Comparison of ENCODE assay signal across 17 cellular contexts in genomic region chr12:132513458-132514135, GRCh38. TPM values are rescaled to one million over a fixed set of nuclear protein-coding genes. Genes with fewer than 3 reads are reported as not detected.
DNase-seq lines count a peak whose midpoint lies in the region; ATAC-seq and TF ChIP-seq lines count a peak whose summit lies in the region.
"Had no signal": no experiment of that assay in that cellular context is flagged by ENCODE, and none has a peak within 500 bp of the region (broad histone marks: within the 10 kb centered on the region; RNA-seq: fewer than 3 reads in every experiment).

No MANE protein-coding gene starts in this region.

- H3K18ac ChIP-seq in H9 (ENCODE audit: insufficient read length, low read depth, low read length) (no peak overlapping the region), mesenchymal stem cell (ENCODE audit: low read depth in 1 of 2, low read length in 2 of 2) (no peak overlapping the region)

- H3K56ac ChIP-seq in H9 (ENCODE audit: insufficient read length, low read depth, low read length): no peak overlapping the region

- H2BK12ac ChIP-seq in H9 (ENCODE audit: insufficient read length, low read depth, low read length) (no peak overlapping the region), mesenchymal stem cell (ENCODE audit: low read length in 2 of 2) (no peak overlapping the region)

- no peak overlapping the region for H3K4me3 Mint-ChIP-seq in H9
- no peak overlapping the region for H3K4me3 Mint-ChIP-seq in central memory CD8-positive, alpha-beta T cell
- H3K4me3 Mint-ChIP-seq: CD14-positive monocyte had no signal

- H4K8ac ChIP-seq in H9 (replicated peaks; ENCODE audit: insufficient read length, low read depth, low read length) (no peak overlapping the region), mesenchymal stem cell (ENCODE audit: low read length) (no peak overlapping the region)

- H3K27me3 ChIP-seq in H9 (ENCODE audit: insufficient read depth, low read length) (peaks cover 3% of the 10 kb centered on the region; the same call in 1 of the 2 replicates), mesenchymal stem cell (ENCODE audit: control insufficient read depth in 1 of 2, insufficient read depth in 1 of 2, low read length in 2 of 2) (no peaks in the 10 kb centered on the region), uterus (no peaks in the 10 kb centered on the region)

- peaks cover 29% of the 10 kb centered on the region for H3K27me3 Mint-ChIP-seq in H9 (ENCODE audit: low read depth)
- H3K27me3 Mint-ChIP-seq in central memory CD8-positive, alpha-beta T cell: no peaks in the 10 kb centered on the region

- H3K14ac ChIP-seq in H9 (ENCODE audit: insufficient read depth, low read length) (peak overlapping the region; percentile 34; the same call in 1 of the 2 replicates), mesenchymal stem cell (ENCODE audit: low read length in 2 of 2) (no peak overlapping the region)

- H4K91ac ChIP-seq in H9 (ENCODE audit: insufficient read length, low read depth, low read length): no peak overlapping the region
- no peak overlapping the region for H4K91ac ChIP-seq in mesenchymal stem cell (ENCODE audit: low read length)

- H3K27ac ChIP-seq in H9 (ENCODE audit: insufficient read length, low read depth, low read length): no peak overlapping the region
- H3K27ac ChIP-seq in mesenchymal stem cell (ENCODE audit: low read length, poor library complexity, severe bottlenecking): no peak overlapping the region
- peak overlapping the region; percentile 50 for H3K27ac ChIP-seq in substantia nigra (ENCODE audit: low read depth, low read length, poor library complexity, severe bottlenecking)
- no peak overlapping the region for H3K27ac ChIP-seq in uterus

- H3K79me2 ChIP-seq in H9 (ENCODE audit: insufficient read depth, low read length): no peaks in the 10 kb centered on the region; the same call in 1 of the 2 replicates

- H3K27ac Mint-ChIP-seq in H9: peak overlapping the region in 2 of 3 experiments; percentile 39 to 55; a peak in 1 of 7 replicates
- peak overlapping the region; percentile 62 for H3K27ac Mint-ChIP-seq in central memory CD8-positive, alpha-beta T cell (ENCODE audit: low read depth)

- H3K23me2 ChIP-seq in H9 (ENCODE audit: insufficient read length, low read depth, low read length, poor library complexity, severe bottlenecking): no peaks in the 10 kb centered on the region

- H3K4me1 ChIP-seq in H9 (ENCODE audit: insufficient read depth, low read length) (no peaks in the 10 kb centered on the region), mesenchymal stem cell (ENCODE audit: control insufficient read depth, insufficient read depth, low read depth, low read length) (peaks cover 38% of the 10 kb centered on the region), uterus (no peaks in the 10 kb centered on the region)

- H2BK15ac ChIP-seq in H9 (ENCODE audit: low read depth, low read length) (no peak overlapping the region), mesenchymal stem cell (ENCODE audit: low read depth, poor library complexity, severe bottlenecking) (no peak overlapping the region)

- H3K9me3 ChIP-seq in H9 (ENCODE audit: control insufficient read depth, low read depth, low read length) (peaks cover 6% of the 10 kb centered on the region), mesenchymal stem cell (ENCODE audit: control insufficient read depth, low read length) (no peaks in the 10 kb centered on the region), uterus (peaks cover 0 to 8% of the 10 kb centered on the region in 2 donors)
- H3K9me3 ChIP-seq: Caco-2 had no signal

- H3K36me3 ChIP-seq in mesenchymal stem cell (ENCODE audit: control insufficient read depth in 1 of 2, insufficient read depth in 2 of 2, low read depth in 1 of 2, low read length in 2 of 2) (peaks cover 12 to 69% of the 10 kb centered on the region in 2 experiments), uterus (no peaks in the 10 kb centered on the region)

- no peaks in the 10 kb centered on the region; a peak in 1 of 4 replicates for H3K4me1 Mint-ChIP-seq in H9
- H3K4me1 Mint-ChIP-seq in central memory CD8-positive, alpha-beta T cell: peaks cover 13% of the 10 kb centered on the region

- H2BK20ac ChIP-seq in H9 (ENCODE audit: low read depth, low read length, poor library complexity, severe bottlenecking): no peak overlapping the region

- no peak for ATAC-seq in central memory CD8-positive, alpha-beta T cell (replicated peaks; ENCODE audit: extremely low read depth, poor library complexity, severe bottlenecking)

- no peak overlapping the region for H2BK120ac ChIP-seq in H9 (ENCODE audit: low read depth, low read length, poor library complexity, severe bottlenecking)
- H2BK120ac ChIP-seq in mesenchymal stem cell (ENCODE audit: low read depth, low read length): no peak overlapping the region

- H3K4me3 ChIP-seq in mesenchymal stem cell (ENCODE audit: insufficient read depth in 1 of 2, low read depth in 1 of 2, low read length in 2 of 2) (no peak overlapping the region), uterus (no peak overlapping the region), lower leg skin (ENCODE audit: low read depth, poor library complexity, severe bottlenecking) (no peak overlapping the region)

- H3T11ph ChIP-seq in H9 (ENCODE audit: low read length): no peak overlapping the region

- no peak overlapping the region for H2AK5ac ChIP-seq in H9 (ENCODE audit: insufficient read length, low read length)
- H2AK5ac ChIP-seq in mesenchymal stem cell (ENCODE audit: low read length, severe bottlenecking): no peak overlapping the region

- no peak overlapping the region for H3K4ac ChIP-seq in H9 (ENCODE audit: low read depth, low read length)
- no peak overlapping the region for H3K4ac ChIP-seq in mesenchymal stem cell (ENCODE audit: low read depth in 1 of 2, low read length in 2 of 2)

- no peak overlapping the region for H2AFZ ChIP-seq in H9 (ENCODE audit: low read length)
- H2AFZ ChIP-seq in mesenchymal stem cell (ENCODE audit: low read depth, low read length): no peak overlapping the region

- peaks cover 7 to 13% (median 12%) of the 10 kb centered on the region in 3 experiments for H3K36me3 Mint-ChIP-seq in H9 (ENCODE audit: insufficient read depth in 1 of 3, low read depth in 3 of 3)
- peaks cover 24% of the 10 kb centered on the region for H3K36me3 Mint-ChIP-seq in central memory CD8-positive, alpha-beta T cell (ENCODE audit: insufficient read depth)

- H3K9ac ChIP-seq in H9 (ENCODE audit: extremely low read depth, insufficient read length, low read length) (no peak overlapping the region), mesenchymal stem cell (ENCODE audit: low read length) (peak overlapping the region; percentile 64)

- DNase-seq in H9 (no peak), mesenchymal stem cell (no peak), substantia nigra (lab: John Stamatoyannopoulos, UW) (no peak), uterus (no peak), AML-193 (lab: John Stamatoyannopoulos, UW) (no peak), NCI-H2171 (lab: John Stamatoyannopoulos, UW) (no peak), lower leg skin (ENCODE audit: low spot score in 2 of 2) (no peak)
- DNase-seq in central memory CD8-positive, alpha-beta T cell (ENCODE audit: low spot score in 2 of 2): no peak
- DNase-seq: Caco-2, DMS53, KG1, NCI-H1092, NCI-H1694, NCI-H446 treated with DMSO at 0.1 percent for 48 hours, NCI-H82, SHP77 treated with DMSO at 0.1 percent for 48 hours had no signal

- no peak overlapping the region for H4K5ac ChIP-seq in H9 (ENCODE audit: insufficient read length, low read depth, low read length)

- TF ChIP-seq POLR2A in uterus (IDR thresholded peaks at IDR 0.05) (no peak), lower leg skin (IDR thresholded peaks at IDR 0.05) (no peak)

- no peaks in the 10 kb centered on the region for H3K79me1 ChIP-seq in H9 (ENCODE audit: insufficient read depth, low read depth, low read length, poor library complexity, severe bottlenecking)
- peaks cover 52% of the 10 kb centered on the region for H3K79me1 ChIP-seq in mesenchymal stem cell (replicated peaks; ENCODE audit: low read length, poor library complexity, severe bottlenecking)

- TF ChIP-seq CTCF in H9 (conservative IDR thresholded peaks at IDR 0.05) (no peak), uterus (IDR thresholded peaks at IDR 0.05) (no peak), lower leg skin (IDR thresholded peaks at IDR 0.05) (no peak)

- H2BK5ac ChIP-seq in H9 (ENCODE audit: insufficient read length, low read length) (no peak overlapping the region), mesenchymal stem cell (ENCODE audit: low read depth, low read length, poor library complexity, severe bottlenecking) (no peak overlapping the region)

- H3K4me2 ChIP-seq in H9 (ENCODE audit: insufficient read depth, insufficient read length, low read length): no peak overlapping the region
- H3K4me2 ChIP-seq in mesenchymal stem cell (ENCODE audit: low read length, poor library complexity, severe bottlenecking): no peak overlapping the region

- H4K20me1 ChIP-seq in H9 (ENCODE audit: control insufficient read depth, insufficient read depth, insufficient read length): no peaks in the 10 kb centered on the region

- no CpG with 5 or more reads among the region's 24 CpGs for WGBS in H9 (ENCODE audit: extremely low coverage, insufficient read length, low lambda C conversion rate)
- WGBS in mesenchymal stem cell: 92% methylated on average over 21 of the region's 24 CpGs
- WGBS in lower leg skin, 2 donors: 62 to 63% methylated on average over 20 to 24 of the region's 24 CpGs

- H3K23ac ChIP-seq in H9 (ENCODE audit: insufficient read length, low read depth, low read length) (no peak overlapping the region), mesenchymal stem cell (ENCODE audit: low read length in 2 of 2) (no peak overlapping the region)

- H3K9me3 Mint-ChIP-seq in H9: peaks cover 7 to 9% of the 10 kb centered on the region in 2 experiments
- peaks cover 4% of the 10 kb centered on the region for H3K9me3 Mint-ChIP-seq in central memory CD8-positive, alpha-beta T cell

- intact Hi-C loops in uterus (cut with DNase I; ENCODE audit: low total_unique reads): no loop called here
- intact Hi-C loops in lower leg skin (cut with DNase I; ENCODE audit: low total_unique reads): no loop called here

RNA-seq across cellular contexts. Expression of gene FBRSL1, which starts 23.6 kb away (rescaled TPM):
- total RNA-seq in H9 (2021) (90.8 and 92.3 TPM in 2 replicates), uterus (10 to 100 TPM in 2 of 4 donors, 1 to 10 TPM in 2; 2.9 to 59.1 (median 31.8) TPM), lower leg skin (100 to 1,000 TPM in 1 of 4 donors, 10 to 100 TPM in 3; 15.5 to 250 (median 19.6) TPM)
- polyA plus RNA-seq in mesenchymal stem cell (2013, experiment 1 of 2): 35.1 TPM
- polyA plus RNA-seq in mesenchymal stem cell (2013, experiment 2 of 2): 32.7 TPM
